In genomic region chr13:41029629-41030028, GRCh38 we compare ENCODE assay signal across 20 cellular contexts. TPM values are rescaled to one million over a fixed set of nuclear protein-coding genes. Genes with fewer than 3 reads are reported as not detected.
DNase-seq lines count a peak whose midpoint lies in the region; ATAC-seq and TF ChIP-seq lines count a peak whose summit lies in the region.
"Had no signal": no experiment of that assay in that cellular context is flagged by ENCODE, and none has a peak within 500 bp of the region (broad histone marks: within the 10 kb centered on the region; RNA-seq: fewer than 3 reads in every experiment).

No MANE protein-coding gene starts in this region.

- ATAC-seq in activated T-cell treated with anti-CD3 and anti-CD28 coated beads, Interleukin-2, amount 50 U/mL, for 72 hours (replicated peaks in 1 of 2): peak; percentile 38 to 40
- no peak for ATAC-seq in GM21360 (IDR thresholded peaks at IDR 0.05; ENCODE audit: unreplicated experiment)
- ATAC-seq: heart right ventricle; left colon; stimulated activated memory B cell treated with anti-CD40 and anti-IgM and Interleukin-4, amounts not matched to agents 10 μg/mL and 1 μg/mL and 100 μg/mL, for 72 hours had no signal

- H3K9me3 ChIP-seq in hepatocyte (ENCODE audit: low read depth) (no peaks in the 10 kb centered on the region), esophagus muscularis mucosa (no peaks in the 10 kb centered on the region)
- H3K9me3 ChIP-seq: ascending aorta, HAP-1, heart right ventricle had no signal

- H2AFZ ChIP-seq in hepatocyte: no peak overlapping the region

- H3K4me1 ChIP-seq in hepatocyte (ENCODE audit: insufficient read depth): peaks cover 11% of the 10 kb centered on the region
- H3K4me1 ChIP-seq in esophagus muscularis mucosa: peaks cover 12 to 32% (median 21%) of the 10 kb centered on the region in 4 donors
- H3K4me1 ChIP-seq: HAP-1 had no signal

- H3K9me3 Mint-ChIP-seq in activated T-cell treated with anti-CD3 and anti-CD28 coated beads, Interleukin-2, amount 50 U/mL, for 72 hours: no peaks in the 10 kb centered on the region
- no peaks in the 10 kb centered on the region for H3K9me3 Mint-ChIP-seq in activated T-cell treated with anti-CD3 and anti-CD28 coated beads, Interleukin-2, amount 50 U/mL, for 24 hours
- H3K9me3 Mint-ChIP-seq: IgD-negative memory B cell; stimulated activated memory B cell treated with anti-CD40 and anti-IgM and Interleukin-4, amounts not matched to agents 10 μg/mL and 1 μg/mL and 100 μg/mL, for 72 hours had no signal

- TF ChIP-seq CTCF in GM13976 (IDR thresholded peaks at IDR 0.05; ENCODE audit: borderline replicate concordance, control extremely low read depth, extremely low read depth, insufficient read depth, missing control alignments) (peak; percentile 14), hepatocyte (IDR thresholded peaks at IDR 0.05; ENCODE audit: poor library complexity) (no peak), esophagus muscularis mucosa (IDR thresholded peaks at IDR 0.05) (no peak)

- no peak overlapping the region for H3K4me3 Mint-ChIP-seq in activated T-cell treated with anti-CD3 and anti-CD28 coated beads, Interleukin-2, amount 50 U/mL, for 72 hours
- H3K4me3 Mint-ChIP-seq in activated T-cell treated with anti-CD3 and anti-CD28 coated beads, Interleukin-2, amount 50 U/mL, for 24 hours: no peak overlapping the region
- H3K4me3 Mint-ChIP-seq: IgD-negative memory B cell; stimulated activated memory B cell treated with anti-CD40 and anti-IgM and Interleukin-4, amounts not matched to agents 10 μg/mL and 1 μg/mL and 100 μg/mL, for 72 hours had no signal

- DNase-seq in activated T-cell treated with anti-CD3 and anti-CD28 coated beads, Interleukin-2, amount 50 U/mL, for 72 hours: no peak
- no peak for DNase-seq in activated T-cell treated with anti-CD3 and anti-CD28 coated beads, Interleukin-2, amount 50 U/mL, for 24 hours
- no peak for DNase-seq in GM13976 (ENCODE audit: low spot score)
- peak; percentile 40 for DNase-seq in SK-MEL-5 (ENCODE audit: low read depth, low spot score)
- DNase-seq in iPS-NIHi7 (ENCODE audit: extremely low spot score): peak; percentile 25
- DNase-seq in hepatocyte (ENCODE audit: low spot score): no peak
- no peak for DNase-seq in esophagus muscularis mucosa (ENCODE audit: extremely low spot score)
- DNase-seq: activated CD4-positive, CD25-positive, alpha-beta regulatory T cell treated with anti-CD3 and anti-CD28 coated beads, Interleukin-2, amount 50 U/mL, for 72 hours; cortex of kidney; heart right ventricle; left colon; NCI-H1417; NCI-H510A; RPMI8226; T-helper 2 cell had no signal

- H3K9me2 ChIP-seq in hepatocyte (replicated peaks; ENCODE audit: insufficient read depth): no peaks in the 10 kb centered on the region

- H3K79me2 ChIP-seq in hepatocyte: peaks cover 99% of the 10 kb centered on the region

- H3K27me3 Mint-ChIP-seq in activated T-cell treated with anti-CD3 and anti-CD28 coated beads, Interleukin-2, amount 50 U/mL, for 72 hours (ENCODE audit: low read depth): no peaks in the 10 kb centered on the region
- no peaks in the 10 kb centered on the region for H3K27me3 Mint-ChIP-seq in activated T-cell treated with anti-CD3 and anti-CD28 coated beads, Interleukin-2, amount 50 U/mL, for 24 hours
- H3K27me3 Mint-ChIP-seq: IgD-negative memory B cell; stimulated activated memory B cell treated with anti-CD40 and anti-IgM and Interleukin-4, amounts not matched to agents 10 μg/mL and 1 μg/mL and 100 μg/mL, for 72 hours had no signal

- H3K27ac Mint-ChIP-seq in activated T-cell treated with anti-CD3 and anti-CD28 coated beads, Interleukin-2, amount 50 U/mL, for 72 hours: no peak overlapping the region
- H3K27ac Mint-ChIP-seq in activated T-cell treated with anti-CD3 and anti-CD28 coated beads, Interleukin-2, amount 50 U/mL, for 24 hours: no peak overlapping the region
- H3K27ac Mint-ChIP-seq: IgD-negative memory B cell; stimulated activated memory B cell treated with anti-CD40 and anti-IgM and Interleukin-4, amounts not matched to agents 10 μg/mL and 1 μg/mL and 100 μg/mL, for 72 hours had no signal

- no peaks in the 10 kb centered on the region for H3K36me3 Mint-ChIP-seq in activated T-cell treated with anti-CD3 and anti-CD28 coated beads, Interleukin-2, amount 50 U/mL, for 72 hours (ENCODE audit: insufficient read depth in 2 of 2)
- no peaks in the 10 kb centered on the region for H3K36me3 Mint-ChIP-seq in activated T-cell treated with anti-CD3 and anti-CD28 coated beads, Interleukin-2, amount 50 U/mL, for 24 hours (ENCODE audit: low read depth)

- H3K4me2 ChIP-seq in hepatocyte: no peak overlapping the region

- H3K4me3 ChIP-seq in hepatocyte: no peak overlapping the region
- H3K4me3 ChIP-seq in esophagus muscularis mucosa: no peak overlapping the region
- H3K4me3 ChIP-seq: ascending aorta, HAP-1, heart right ventricle had no signal

- peaks cover 40% of the 10 kb centered on the region for H3K4me1 Mint-ChIP-seq in activated T-cell treated with anti-CD3 and anti-CD28 coated beads, Interleukin-2, amount 50 U/mL, for 72 hours (ENCODE audit: low read depth)
- peaks cover 33% of the 10 kb centered on the region for H3K4me1 Mint-ChIP-seq in activated T-cell treated with anti-CD3 and anti-CD28 coated beads, Interleukin-2, amount 50 U/mL, for 24 hours (ENCODE audit: low read depth)

- H4K20me1 ChIP-seq in hepatocyte (ENCODE audit: insufficient read depth, poor library complexity, severe bottlenecking): peaks cover 27% of the 10 kb centered on the region

- no peak for TF ChIP-seq EP300 in esophagus muscularis mucosa (IDR thresholded peaks at IDR 0.05)

- TF ChIP-seq POLR2A in esophagus muscularis mucosa (IDR thresholded peaks at IDR 0.05; ENCODE audit: low read depth): no peak

- intact Hi-C loops in esophagus muscularis mucosa (cut with DNase I): no loop called here

- H3K27me3 ChIP-seq in hepatocyte: no peaks in the 10 kb centered on the region
- no peaks in the 10 kb centered on the region for H3K27me3 ChIP-seq in esophagus muscularis mucosa
- H3K27me3 ChIP-seq: ascending aorta, heart right ventricle had no signal

- in situ Hi-C loops in GM13976 (cut with MboI; ENCODE audit: low sequenced_read_pairs, unreplicated experiment) (no loop called here), SK-MEL-5 (cut with HindIII; ENCODE audit: low pct_unique_long_range_greater_than_20kb, low sequenced_read_pairs) (no loop called here)

- no peak overlapping the region for H3K27ac ChIP-seq in hepatocyte
- H3K27ac ChIP-seq in esophagus muscularis mucosa (replicated peaks in 1 of 4): no peak overlapping the region
- H3K27ac ChIP-seq: ascending aorta, heart right ventricle had no signal

- 100% methylated on average over 2 of the region's 2 CpGs for WGBS in hepatocyte (ENCODE audit: low lambda C conversion rate, missing lambda C conversion rate)
- WGBS in esophagus muscularis mucosa: 100% methylated on average over 1 of the region's 2 CpGs

- no peaks in the 10 kb centered on the region for H3K36me3 ChIP-seq in hepatocyte (replicated peaks; ENCODE audit: insufficient read depth, low read depth)
- peaks cover 0 to 4% (median 0%) of the 10 kb centered on the region in 4 donors for H3K36me3 ChIP-seq in esophagus muscularis mucosa
- H3K36me3 ChIP-seq: ascending aorta, HAP-1 had no signal

RNA-seq across cellular contexts. Expression of gene ELF1, which starts 10.5 kb away (rescaled TPM):
- total RNA-seq in activated T-cell treated with anti-CD3 and anti-CD28 coated beads, Interleukin-2, amount 50 U/mL, for 72 hours: 100 to 1,000 TPM; 106 to 117 TPM
- 51.0 and 56.7 TPM in 2 replicates for total RNA-seq in SK-MEL-5 (2014; rRNA removed; shearing (Covaris generic))
- polyA plus RNA-seq in SK-MEL-5 (2015; cell fraction: cytosol; rRNA removed): 42.5 and 49.7 TPM in 2 replicates
- 21.9 and 33.2 TPM in 2 replicates for polyA plus RNA-seq in SK-MEL-5 (2015; cell fraction: nucleus; rRNA removed)
- total RNA-seq in hepatocyte: 91.1 and 94.6 TPM in 2 replicates
- polyA plus RNA-seq in hepatocyte: 39.4 and 44.4 TPM in 2 replicates
- 10 to 100 TPM; 66.9 to 96.2 (median 72.1) TPM for total RNA-seq in esophagus muscularis mucosa

RNA-seq across cellular contexts. Expression of gene WBP4, which starts 31.7 kb away (rescaled TPM):
- total RNA-seq in activated T-cell treated with anti-CD3 and anti-CD28 coated beads, Interleukin-2, amount 50 U/mL, for 72 hours: 10 to 100 TPM in 1 of 2 donors, 1 to 10 TPM in 1; 9.9 to 12.1 TPM
- 11.4 and 13.7 TPM in 2 replicates for total RNA-seq in SK-MEL-5 (2014; rRNA removed; shearing (Covaris generic))
- polyA plus RNA-seq in SK-MEL-5 (2015; cell fraction: cytosol; rRNA removed): 9.8 and 10.4 TPM in 2 replicates
- 13.5 and 15.5 TPM in 2 replicates for polyA plus RNA-seq in SK-MEL-5 (2015; cell fraction: nucleus; rRNA removed)
- total RNA-seq in hepatocyte (6.1 and 8.4 TPM in 2 replicates), esophagus muscularis mucosa (10 to 100 TPM; 15.3 to 23.2 (median 18.5) TPM)
- 8.4 and 11.3 TPM in 2 replicates for polyA plus RNA-seq in hepatocyte

Comparison
In these comparisons a context has a peak if more than half of its experiments do, and no peak if none do; other contexts are left out.
1. DNase-seq: peak in SK-MEL-5 (single experiment) and iPS-NIHi7 (single experiment); none in activated T-cell treated with anti-CD3 and anti-CD28 coated beads, Interleukin-2, amount 50 U/mL, for 72 hours (0 of 2), activated T-cell treated with anti-CD3 and anti-CD28 coated beads, Interleukin-2, amount 50 U/mL, for 24 hours (single experiment), GM13976 (single experiment), hepatocyte (single experiment) and esophagus muscularis mucosa (single experiment).